In the genomic region with DNA sequence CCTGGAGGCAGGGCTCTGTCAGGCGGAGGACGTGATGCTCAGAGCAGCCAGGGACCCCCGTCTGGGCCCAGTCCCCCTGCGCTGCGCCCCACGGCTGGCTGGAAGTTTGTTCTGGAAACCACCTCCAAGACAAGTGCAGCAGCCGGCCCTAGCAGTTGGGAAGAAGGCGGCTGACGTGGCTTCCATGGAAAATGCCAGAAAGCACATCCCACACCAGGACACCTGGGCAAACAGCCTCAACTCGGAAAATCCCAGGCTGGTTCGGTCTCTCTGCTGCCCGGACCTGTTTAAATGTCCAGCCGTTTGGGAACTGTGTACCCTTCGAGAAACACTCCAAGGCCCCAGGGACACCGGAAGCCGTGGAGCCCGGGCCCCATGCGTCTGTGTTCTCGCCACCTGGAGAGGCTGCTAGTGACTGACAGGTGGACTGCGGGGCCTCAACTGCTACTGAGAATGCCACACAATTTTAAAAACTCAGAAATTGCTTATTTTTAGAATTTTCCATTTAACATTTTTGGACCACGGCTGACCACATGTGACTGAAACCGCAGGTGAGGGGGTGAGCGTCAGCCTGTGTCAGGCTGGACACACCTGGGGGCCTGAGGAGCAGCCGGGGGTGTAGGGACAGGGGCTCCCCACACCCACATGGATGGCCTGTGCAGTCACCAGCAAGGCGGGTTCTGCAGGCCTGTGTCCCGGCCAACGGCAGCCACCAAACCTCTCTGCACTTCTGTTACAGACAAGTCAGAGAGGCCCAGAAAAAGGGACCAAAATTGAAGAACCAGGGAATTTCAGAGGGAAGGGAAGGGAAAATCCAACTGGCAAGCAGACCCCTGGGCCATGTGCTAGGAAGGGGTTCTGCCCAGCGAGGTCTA, we compare ENCODE assay signal across 9 cellular contexts. TPM values are rescaled to one million over a fixed set of nuclear protein-coding genes. Genes with fewer than 3 reads are reported as not detected.
DNase-seq lines count a peak whose midpoint lies in the region; ATAC-seq and TF ChIP-seq lines count a peak whose summit lies in the region.
"Had no signal": no experiment of that assay in that cellular context is flagged by ENCODE, and none has a peak within 500 bp of the region (broad histone marks: within the 10 kb centered on the region; RNA-seq: fewer than 3 reads in every experiment).

No MANE protein-coding gene starts in this region.

- no peak for DNase-seq in A673 (ENCODE audit: low spot score)
- no peak for DNase-seq in HFFc6
- DNase-seq in epithelial cell of esophagus (ENCODE audit: low read depth), result peak; percentile 30
- peak; percentile 47 for DNase-seq in occipital lobe (lab: John Stamatoyannopoulos, UW)
- no peak for DNase-seq in activated gamma-delta T cell (lab: John Stamatoyannopoulos, UW)
- DNase-seq in activated CD4-positive, alpha-beta T cell treated with anti-CD3 and anti-CD28 coated beads for 1 hour, result no peak
- no peak for DNase-seq in G401 (ENCODE audit: low spot score)

- H3K4me3 Mint-ChIP-seq in HFFc6, result no peak overlapping the region

- no peak for ATAC-seq in GM21528 (IDR thresholded peaks at IDR 0.05; ENCODE audit: low FRiP score, unreplicated experiment)

- peaks cover 24% of the 10 kb centered on the region for H3K36me3 Mint-ChIP-seq in HFFc6 (ENCODE audit: low read depth)

- H3K9me3 Mint-ChIP-seq in HFFc6, result no peaks in the 10 kb centered on the region

- H3K27me3 ChIP-seq in A673 (replicated peaks; ENCODE audit: insufficient read depth, low read depth, low read length, poor library complexity), result no peaks in the 10 kb centered on the region

- no peaks in the 10 kb centered on the region for H3K9me3 ChIP-seq in A673 (ENCODE audit: low read depth, low read length, poor library complexity, severe bottlenecking)

- in situ Hi-C loops in G401 (cut with HindIII; ENCODE audit: low sequenced_read_pairs), result no loop called here

- H3K4me3 ChIP-seq in A673 (ENCODE audit: low read depth, low read length, poor library complexity, severe bottlenecking) (no peak overlapping the region), epithelial cell of esophagus (ENCODE audit: low read length) (no peak overlapping the region)

- POLR2A ChIA-PET in A673 (lab: Charles Lee; ENCODE audit: low non-redundant PET), result no interaction called here

- H3K4me1 ChIP-seq in A673 (ENCODE audit: insufficient read depth, low read length, poor library complexity, severe bottlenecking), result peaks cover 7% of the 10 kb centered on the region

- no peak for TF ChIP-seq CTCF in A673 (conservative IDR thresholded peaks at IDR 0.05; ENCODE audit: low read depth, low read length)
- no peak for TF ChIP-seq CTCF in HFFc6 (IDR thresholded peaks at IDR 0.05)
- no peak for TF ChIP-seq CTCF in epithelial cell of esophagus (IDR thresholded peaks at IDR 0.05; ENCODE audit: insufficient read depth, low read depth, low read length, missing control alignments)

- intact Hi-C loops in A673 (cut with micrococcal nuclease; ENCODE audit: unreplicated experiment), result no loop called here

- H3K36me3 ChIP-seq in A673 (ENCODE audit: insufficient read depth, low read length, poor library complexity, severe bottlenecking), result no peaks in the 10 kb centered on the region

- H3K27ac Mint-ChIP-seq in HFFc6, result peak overlapping the region; percentile 86

- CTCF ChIA-PET in A673 (lab: Charles Lee), result no interaction called here

- peaks cover 53% of the 10 kb centered on the region for H3K4me1 Mint-ChIP-seq in HFFc6 (ENCODE audit: low read depth)

- peak overlapping the region; percentile 42 for H3K27ac ChIP-seq in A673 (ENCODE audit: low read depth, low read length, poor library complexity, severe bottlenecking)
- H3K27ac ChIP-seq: KMS-11 had no signal

- H3K27me3 Mint-ChIP-seq in HFFc6 (ENCODE audit: insufficient read depth), result peaks cover 11% of the 10 kb centered on the region

- no TSS peak for BruUV-seq in A673 (replicated peaks; lab: Mats Ljungman, UMichigan)

RNA-seq across cellular contexts. Expression of a gene that starts 31.7 kb away (rescaled TPM):
- 22.1 and 24.1 TPM in 2 replicates for total RNA-seq in A673 (2021)
- total RNA-seq in HFFc6 (2021; fragmentation: NEBNext Ultra II Directional; extraction: Animal tissue kit (Norgen Biotek cat#: 25700)), result 10 to 100 TPM; 31.6 to 37.6 (median 33.1) TPM
- total RNA-seq in occipital lobe, result 14.2 TPM
- 11.9 and 13.7 TPM in 2 replicates for total RNA-seq in G401 (2014; rRNA removed; shearing (Covaris generic))

Comparison
In these comparisons a context has a peak if more than half of its experiments do, and no peak if none do; other contexts are left out.
1. DNase-seq: peak in epithelial cell of esophagus (single experiment) and occipital lobe (single experiment); none in A673 (single experiment), HFFc6 (single experiment), activated gamma-delta T cell (single experiment), activated CD4-positive, alpha-beta T cell treated with anti-CD3 and anti-CD28 coated beads for 1 hour (single experiment) and G401 (single experiment).